ENCODE assay signal across 25 cellular contexts in the genomic region with DNA sequence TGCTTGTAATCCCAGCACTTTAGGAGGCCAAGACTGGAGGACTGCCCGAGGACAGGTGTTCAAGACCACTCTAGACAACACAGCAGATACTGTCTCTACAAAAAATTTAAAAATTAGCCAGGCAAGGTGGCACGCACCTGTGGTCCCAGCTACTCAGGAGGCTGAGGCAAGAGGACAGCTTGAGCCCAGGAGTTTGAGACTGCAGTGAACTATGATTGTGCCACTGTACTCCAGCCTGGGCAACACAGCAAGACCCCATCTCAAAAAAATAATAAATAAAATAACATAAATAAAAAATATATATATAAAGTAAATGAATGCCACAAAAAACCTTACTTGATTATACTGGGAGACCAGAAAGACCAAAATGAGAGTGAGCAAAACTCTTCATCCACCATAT. TPM values are rescaled to one million over a fixed set of nuclear protein-coding genes. Genes with fewer than 3 reads are reported as not detected.
DNase-seq lines count a peak whose midpoint lies in the region; ATAC-seq, FAIRE-seq and TF ChIP-seq lines count a peak whose summit lies in the region.
"Had no signal": no experiment of that assay in that cellular context is flagged by ENCODE, and none has a peak within 500 bp of the region (broad histone marks: within the 10 kb centered on the region; RNA-seq: fewer than 3 reads in every experiment).

No MANE protein-coding gene starts in this region.

- H3K79me2 ChIP-seq in HepG2 (ENCODE audit: insufficient read depth, low read length) = no peaks in the 10 kb centered on the region

- H2AFZ ChIP-seq in HepG2 (ENCODE audit: low read length) = no peak overlapping the region

- no peak overlapping the region for H3K4me2 ChIP-seq in HepG2 (ENCODE audit: low read depth, low read length)
- H3K4me2 ChIP-seq: A549, BLaER1 had no signal

- no peak overlapping the region for H3K9ac ChIP-seq in HepG2 (ENCODE audit: insufficient read depth, low read depth, low read length)
- H3K9ac ChIP-seq: BLaER1 had no signal

- DNase-seq in HepG2 (ENCODE audit: low spot score) = no peak
- no peak for DNase-seq in right lobe of liver
- no peak for DNase-seq in memory B cell (ENCODE audit: low spot score in 2 of 2)
- DNase-seq in A673 (ENCODE audit: low spot score) = no peak
- DNase-seq: ACHN; BE2C; C1 segment of cervical spinal cord; CD4-positive, alpha-beta memory T cell; CD4-positive, CD25-positive, alpha-beta regulatory T cell; CD8-positive, alpha-beta memory T cell; COR-L47; DMS 273 treated with DMSO at 0.1 percent for 48 hours; DMS153; DMS53; DMS79; DND-41; EL; GDM1 had no signal

- no peak for ATAC-seq in HepG2
- no peak for ATAC-seq in right lobe of liver
- ATAC-seq in memory B cell (ENCODE audit: low read depth) = no peak
- ATAC-seq: A549, GM12878 had no signal

- no peaks in the 10 kb centered on the region for H4K20me1 ChIP-seq in HepG2 (ENCODE audit: insufficient read depth, low read length)
- H4K20me1 ChIP-seq: BLaER1 had no signal

- H3K36me3 ChIP-seq in HepG2 (replicated peaks in 1 of 2; ENCODE audit: control insufficient read depth in 1 of 2, insufficient read depth in 2 of 2, low read length in 2 of 2) = peaks cover 5 to 21% of the 10 kb centered on the region in 2 experiments; a peak in 4 of 5 replicates
- H3K36me3 ChIP-seq in right lobe of liver = peaks cover 0 to 20% (median 4%) of the 10 kb centered on the region in 4 donors
- H3K36me3 ChIP-seq in A673 (ENCODE audit: insufficient read depth, low read length, poor library complexity, severe bottlenecking) = peaks cover 13% of the 10 kb centered on the region

- H3K27me3 Mint-ChIP-seq in memory B cell = no peaks in the 10 kb centered on the region
- H3K27me3 Mint-ChIP-seq: CD4-positive, alpha-beta memory T cell; CD4-positive, CD25-positive, alpha-beta regulatory T cell; CD8-positive, alpha-beta memory T cell had no signal

- WGBS in HepG2 (ENCODE audit: low lambda C conversion rate) = 97% methylated on average over 2 of the region's 2 CpGs
- WGBS in right lobe of liver (ENCODE audit: insufficient coverage, low coverage, low lambda C conversion rate, missing lambda C conversion rate) = 88% methylated on average over 2 of the region's 2 CpGs

- intact Hi-C loops in HepG2 (cut with micrococcal nuclease; ENCODE audit: unreplicated experiment) (no loop called here), right lobe of liver (cut with DNase I) (no loop called here), A673 (cut with micrococcal nuclease; ENCODE audit: unreplicated experiment) (no loop called here)

- H3K4me1 ChIP-seq in HepG2 (ENCODE audit: insufficient read depth, low read length) = no peaks in the 10 kb centered on the region
- no peaks in the 10 kb centered on the region for H3K4me1 ChIP-seq in right lobe of liver
- H3K4me1 ChIP-seq in A673 (ENCODE audit: insufficient read depth, low read length, poor library complexity, severe bottlenecking) = no peaks in the 10 kb centered on the region
- H3K4me1 ChIP-seq: A549, BE2C, BLaER1 had no signal

- H3K27ac ChIP-seq in HepG2 (ENCODE audit: extremely low read length, insufficient read depth, low read length) = no peak overlapping the region
- no peak overlapping the region for H3K27ac ChIP-seq in right lobe of liver
- no peak overlapping the region for H3K27ac ChIP-seq in A673 (ENCODE audit: low read depth, low read length, poor library complexity, severe bottlenecking)
- H3K27ac ChIP-seq: 22Rv1, A549, BLaER1 had no signal

- H3K4me1 Mint-ChIP-seq in memory B cell = no peaks in the 10 kb centered on the region
- H3K4me1 Mint-ChIP-seq: CD14-positive monocyte had no signal

- BruUV-seq in HepG2 (replicated peaks; lab: Mats Ljungman, UMichigan) = no TSS peak
- BruUV-seq in A673 (replicated peaks; lab: Mats Ljungman, UMichigan) = no TSS peak

- in situ Hi-C loops in HepG2 (cut with HindIII; ENCODE audit: extremely low pct_ligation_motif_present, low pct_unique_long_range_greater_than_20kb) = no loop called here

- CTCF ChIA-PET in HepG2 (lab: Yijun Ruan, JAX; ENCODE audit: low intra/inter-chr PET ratio, low total read pairs) (no interaction called here), A673 (lab: Charles Lee) (no interaction called here)

- no peak overlapping the region for H3K4me3 Mint-ChIP-seq in memory B cell
- H3K4me3 Mint-ChIP-seq: CD14-positive monocyte; CD4-positive, alpha-beta memory T cell; CD4-positive, CD25-positive, alpha-beta regulatory T cell; CD8-positive, alpha-beta memory T cell had no signal

- TF ChIP-seq CTCF in HepG2 (CRISPR knock-in tag; IDR thresholded peaks at IDR 0.05) (no peak), right lobe of liver (IDR thresholded peaks at IDR 0.05) (no peak), A673 (conservative IDR thresholded peaks at IDR 0.05; ENCODE audit: low read depth, low read length) (no peak)

- H3K27me3 ChIP-seq in HepG2 (ENCODE audit: control insufficient read depth in 1 of 2, insufficient read depth in 2 of 2, low read length in 2 of 2) = no peaks in the 10 kb centered on the region
- H3K27me3 ChIP-seq in right lobe of liver = no peaks in the 10 kb centered on the region
- no peaks in the 10 kb centered on the region for H3K27me3 ChIP-seq in A673 (replicated peaks; ENCODE audit: insufficient read depth, low read depth, low read length, poor library complexity)
- H3K27me3 ChIP-seq: BE2C, BLaER1 had no signal

- H3K4me3 ChIP-seq in HepG2 (replicated peaks in 1 of 3; ENCODE audit: insufficient read depth in 1 of 3, low read depth in 2 of 3, low read length in 3 of 3) = no peak overlapping the region
- no peak overlapping the region for H3K4me3 ChIP-seq in right lobe of liver
- no peak overlapping the region for H3K4me3 ChIP-seq in A673 (ENCODE audit: low read depth, low read length, poor library complexity, severe bottlenecking)
- H3K4me3 ChIP-seq: A549, BLaER1, GM12878 had no signal

- no peaks in the 10 kb centered on the region for H3K9me3 Mint-ChIP-seq in memory B cell
- H3K9me3 Mint-ChIP-seq: CD14-positive monocyte; CD4-positive, alpha-beta memory T cell; CD8-positive, alpha-beta memory T cell had no signal

- POLR2A ChIA-PET in HepG2 (lab: Yijun Ruan, JAX) (no interaction called here), A673 (lab: Charles Lee; ENCODE audit: low non-redundant PET) (interaction anchor here (0.7 kb wide), 1 partner anchor 14 kb away, joined by 3 read pairs; no protein-coding TSS in a partner anchor)

- TF ChIP-seq EP300 in HepG2 (IDR thresholded peaks at IDR 0.05; ENCODE audit: low read depth in 2 of 2, low read length in 2 of 2) (no peak), HepG2 (CRISPR knock-in tag; IDR thresholded peaks at IDR 0.05; ENCODE audit: borderline replicate concordance) (no peak)

- peaks cover 14% of the 10 kb centered on the region for H3K36me3 Mint-ChIP-seq in memory B cell

- TF ChIP-seq POLR2A in HepG2 (IDR thresholded peaks at IDR 0.05; ENCODE audit: insufficient read depth in 1 of 2, low read depth in 2 of 2, low read length in 2 of 2) (no peak), right lobe of liver (IDR thresholded peaks at IDR 0.05) (no peak)

- TF ChIP-seq RAD21 in HepG2 (CRISPR knock-in tag; IDR thresholded peaks at IDR 0.05) = no peak

- H3K9me3 ChIP-seq in HepG2 (ENCODE audit: low read length) (no peaks in the 10 kb centered on the region), right lobe of liver (no peaks in the 10 kb centered on the region), A673 (ENCODE audit: low read depth, low read length, poor library complexity, severe bottlenecking) (no peaks in the 10 kb centered on the region)
- H3K9me3 ChIP-seq: A549, BE2C, BLaER1 had no signal

- peak overlapping the region; percentile 38 for H3K27ac Mint-ChIP-seq in memory B cell

- FAIRE-seq in HepG2 (lab: Jason Lieb, UNC) = no peak
- FAIRE-seq: A549, GM12878, GM12892, GM18507 had no signal

RNA-seq across cellular contexts. Expression of a gene that starts 20.8 kb away (rescaled TPM):
- total RNA-seq in HepG2 (2016; rRNA removed; fragmentation: Illumina TruSeq; extraction: Trizol) = 3.0 and 3.1 TPM in 2 replicates
- total RNA-seq in HepG2 (2016; cell fraction: cytosol; rRNA removed; fragmentation: Illumina TruSeq; extraction: Trizol; ENCODE audit: low read depth) = 1.4 and 2.3 TPM in 2 replicates
- 2.8 and 3.6 TPM in 2 replicates for total RNA-seq in HepG2 (2016; cell fraction: insoluble cytoplasmic fraction; rRNA removed; fragmentation: Illumina TruSeq; extraction: Trizol)
- total RNA-seq in HepG2 (2016; cell fraction: membrane; rRNA removed; fragmentation: Illumina TruSeq; extraction: Trizol) = 2.1 and 2.4 TPM in 2 replicates
- total RNA-seq in HepG2 (2016; cell fraction: nucleus; rRNA removed; fragmentation: Illumina TruSeq; extraction: Trizol) = 2.8 and 4.0 TPM in 2 replicates
- polyA plus RNA-seq in HepG2 (2011; rRNA removed) = 0.42 and 0.52 TPM in 2 replicates
- polyA plus RNA-seq in HepG2 (2011; cell fraction: cytosol; rRNA removed) = 0.16 and 0.24 TPM in 2 replicates
- 0.76 and 0.97 TPM in 2 replicates for polyA plus RNA-seq in HepG2 (2011; cell fraction: nucleus; rRNA removed)
- polyA plus RNA-seq in HepG2 (2012) = 1.3 and 3.0 TPM in 2 replicates
- 1.1 and 1.2 TPM in 2 replicates for polyA plus RNA-seq in HepG2 (2016; cell fraction: cytosol; fragmentation: Illumina TruSeq; extraction: Trizol; ENCODE audit: low read depth)
- polyA plus RNA-seq in HepG2 (2016; cell fraction: insoluble cytoplasmic fraction; fragmentation: Illumina TruSeq; extraction: Trizol; ENCODE audit: low read depth) = 3.5 TPM in 2 replicates
- 1.2 and 1.4 TPM in 2 replicates for polyA plus RNA-seq in HepG2 (2016; cell fraction: membrane; fragmentation: Illumina TruSeq; extraction: Trizol; ENCODE audit: low read depth)
- 2.5 and 4.3 TPM in 2 replicates for polyA plus RNA-seq in HepG2 (2016; cell fraction: nucleus; fragmentation: Illumina TruSeq; extraction: Trizol; ENCODE audit: insufficient read depth, low read depth)
- 0.56 and 0.76 TPM in 2 replicates for polyA minus RNA-seq in HepG2 (2011; rRNA and poly(A)+ RNA removed; ENCODE audit: low replicate concordance)
- 0.59 and 0.62 TPM in 2 replicates for polyA minus RNA-seq in HepG2 (2011; cell fraction: cytosol; rRNA and poly(A)+ RNA removed)
- polyA minus RNA-seq in HepG2 (2011; cell fraction: nucleus; rRNA and poly(A)+ RNA removed) = 0.90 and 1.5 TPM in 2 replicates
- total RNA-seq in right lobe of liver = 100 to 1,000 TPM in 4 of 6 experiments, 10 to 100 TPM in 2; 45.5 to 162 (median 129) TPM
- 4.9 and 6.2 TPM in 2 replicates for total RNA-seq in A673 (2021)

RNA-seq across cellular contexts. Expression of a gene that starts 21.7 kb away (rescaled TPM):
- total RNA-seq in HepG2 (2016; rRNA removed; fragmentation: Illumina TruSeq; extraction: Trizol) = 46.0 and 84.5 TPM in 2 replicates
- total RNA-seq in HepG2 (2016; cell fraction: cytosol; rRNA removed; fragmentation: Illumina TruSeq; extraction: Trizol; ENCODE audit: low read depth) = 10.1 and 14.0 TPM in 2 replicates
- 43.5 and 77.3 TPM in 2 replicates for total RNA-seq in HepG2 (2016; cell fraction: insoluble cytoplasmic fraction; rRNA removed; fragmentation: Illumina TruSeq; extraction: Trizol)
- 20.4 and 25.0 TPM in 2 replicates for total RNA-seq in HepG2 (2016; cell fraction: membrane; rRNA removed; fragmentation: Illumina TruSeq; extraction: Trizol)
- total RNA-seq in HepG2 (2016; cell fraction: nucleus; rRNA removed; fragmentation: Illumina TruSeq; extraction: Trizol) = 63.5 and 64.6 TPM in 2 replicates
- polyA plus RNA-seq in HepG2 (2011; rRNA removed) = 31.3 and 47.7 TPM in 2 replicates
- 16.7 and 20.6 TPM in 2 replicates for polyA plus RNA-seq in HepG2 (2011; cell fraction: cytosol; rRNA removed)
- 33.6 and 52.8 TPM in 2 replicates for polyA plus RNA-seq in HepG2 (2011; cell fraction: nucleus; rRNA removed)
- polyA plus RNA-seq in HepG2 (2012) = 123 and 162 TPM in 2 replicates
- 10.0 TPM in 2 replicates for polyA plus RNA-seq in HepG2 (2016; cell fraction: cytosol; fragmentation: Illumina TruSeq; extraction: Trizol; ENCODE audit: low read depth)
- polyA plus RNA-seq in HepG2 (2016; cell fraction: insoluble cytoplasmic fraction; fragmentation: Illumina TruSeq; extraction: Trizol; ENCODE audit: low read depth) = 350 and 380 TPM in 2 replicates
- polyA plus RNA-seq in HepG2 (2016; cell fraction: membrane; fragmentation: Illumina TruSeq; extraction: Trizol; ENCODE audit: low read depth) = 20.3 and 21.1 TPM in 2 replicates
- polyA plus RNA-seq in HepG2 (2016; cell fraction: nucleus; fragmentation: Illumina TruSeq; extraction: Trizol; ENCODE audit: insufficient read depth, low read depth) = 259 and 277 TPM in 2 replicates
- 6.6 and 20.1 TPM in 2 replicates for polyA minus RNA-seq in HepG2 (2011; rRNA and poly(A)+ RNA removed; ENCODE audit: low replicate concordance)
- polyA minus RNA-seq in HepG2 (2011; cell fraction: cytosol; rRNA and poly(A)+ RNA removed) = 14.9 and 18.1 TPM in 2 replicates
- 66.1 and 67.3 TPM in 2 replicates for polyA minus RNA-seq in HepG2 (2011; cell fraction: nucleus; rRNA and poly(A)+ RNA removed)
- total RNA-seq in right lobe of liver = 10 to 100 TPM; 13.2 to 40.7 (median 25.3) TPM
- total RNA-seq in A673 (2021) = 237 and 251 TPM in 2 replicates

RNA-seq across cellular contexts. Expression of a gene that starts 53.5 kb away (rescaled TPM):
- total RNA-seq in HepG2 (2016; rRNA removed; fragmentation: Illumina TruSeq; extraction: Trizol) (10.5 and 16.1 TPM in 2 replicates), right lobe of liver (1 to 10 TPM; 4.7 to 9.0 (median 5.6) TPM), A673 (2021) (25.8 and 28.8 TPM in 2 replicates)
- total RNA-seq in HepG2 (2016; cell fraction: cytosol; rRNA removed; fragmentation: Illumina TruSeq; extraction: Trizol; ENCODE audit: low read depth) = 28.3 and 28.9 TPM in 2 replicates
- total RNA-seq in HepG2 (2016; cell fraction: insoluble cytoplasmic fraction; rRNA removed; fragmentation: Illumina TruSeq; extraction: Trizol) = 10.9 and 15.6 TPM in 2 replicates
- total RNA-seq in HepG2 (2016; cell fraction: membrane; rRNA removed; fragmentation: Illumina TruSeq; extraction: Trizol) = 18.9 and 23.9 TPM in 2 replicates
- 31.1 and 32.9 TPM in 2 replicates for total RNA-seq in HepG2 (2016; cell fraction: nucleus; rRNA removed; fragmentation: Illumina TruSeq; extraction: Trizol)
- polyA plus RNA-seq in HepG2 (2011; rRNA removed) = 6.9 and 10.1 TPM in 2 replicates
- 1.8 and 2.9 TPM in 2 replicates for polyA plus RNA-seq in HepG2 (2011; cell fraction: cytosol; rRNA removed)
- 8.8 and 11.0 TPM in 2 replicates for polyA plus RNA-seq in HepG2 (2011; cell fraction: nucleus; rRNA removed)
- 3.1 and 5.3 TPM in 2 replicates for polyA plus RNA-seq in HepG2 (2012)
- 0.92 and 1.1 TPM in 2 replicates for polyA plus RNA-seq in HepG2 (2016; cell fraction: cytosol; fragmentation: Illumina TruSeq; extraction: Trizol; ENCODE audit: low read depth)
- polyA plus RNA-seq in HepG2 (2016; cell fraction: insoluble cytoplasmic fraction; fragmentation: Illumina TruSeq; extraction: Trizol; ENCODE audit: low read depth) = 8.2 and 8.4 TPM in 2 replicates
- polyA plus RNA-seq in HepG2 (2016; cell fraction: membrane; fragmentation: Illumina TruSeq; extraction: Trizol; ENCODE audit: low read depth) = 1.9 and 2.2 TPM in 2 replicates
- 34.2 and 35.6 TPM in 2 replicates for polyA plus RNA-seq in HepG2 (2016; cell fraction: nucleus; fragmentation: Illumina TruSeq; extraction: Trizol; ENCODE audit: insufficient read depth, low read depth)
- polyA minus RNA-seq in HepG2 (2011; rRNA and poly(A)+ RNA removed; ENCODE audit: low replicate concordance) = 3.9 and 6.3 TPM in 2 replicates
- 4.6 and 4.7 TPM in 2 replicates for polyA minus RNA-seq in HepG2 (2011; cell fraction: cytosol; rRNA and poly(A)+ RNA removed)
- 43.3 and 55.6 TPM in 2 replicates for polyA minus RNA-seq in HepG2 (2011; cell fraction: nucleus; rRNA and poly(A)+ RNA removed)
